ENCODE assay signal across 8 cellular contexts in genomic region chr12:51238510-51239334, GRCh38. TPM values are rescaled to one million over a fixed set of nuclear protein-coding genes. Genes with fewer than 3 reads are reported as not detected.
DNase-seq lines count a peak whose midpoint lies in the region; TF ChIP-seq lines count a peak whose summit lies in the region.

Gene DAZAP2 (plus strand): TSS chr12:51238826. CDS start chr12:51238908, 82 bp downstream.

- peak within 1 kb of the TSS; percentile 99 for H3K4me3 ChIP-seq in LNCaP clone FGC (ENCODE audit: low read depth, low read length)

- POLR2A ChIA-PET in RWPE1 (lab: Yijun Ruan, JAX; ENCODE audit: low non-redundant PET), result interaction anchor here (0.5 to 1.7 kb wide), 6 partner anchors 20 to 646 kb away, joined by 3 to 8 read pairs (median 3); no protein-coding TSS in a partner anchor

- H3K27me3 Mint-ChIP-seq in activated T-helper 2 cell treated with anti-CD3 and anti-CD28 coated beads, Interferon-gamma antibody, Interleukin-2, Interleukin-4, amounts not matched to agents 10 μg/mL and 5 μg/mL and 100 μg/mL, durations not matched to agents 14 hours and 24 hours and 36 hours (ENCODE audit: low read depth), result peaks cover 5% of the 10 kb centered on the region
- no peaks in the 10 kb centered on the region for H3K27me3 Mint-ChIP-seq in nephron (ENCODE audit: low read depth)
- no peaks in the 10 kb centered on the region for H3K27me3 Mint-ChIP-seq in stimulated activated naive CD8-positive, alpha-beta T cell treated with anti-CD3 and anti-CD28 coated beads, Interleukin-15, Interleukin-2, amounts not matched to agents 100 ng/mL and 50 ng/mL, for 24 hours

- intact Hi-C loops in activated T-helper 2 cell treated with anti-CD3 and anti-CD28 coated beads, Interferon-gamma antibody, Interleukin-2, Interleukin-4, amounts not matched to agents 10 μg/mL and 5 μg/mL and 100 μg/mL, durations not matched to agents 14 hours and 24 hours and 36 hours (cut with micrococcal nuclease), result loop anchor here (1.0 to 5.0 kb wide), 3 partner anchors 20 to 190 kb away; partner anchors contain the start of genes LETMD1, POU6F1 and TFCP2

- peak within 1 kb of the TSS; percentile 100 for H3K27ac Mint-ChIP-seq in activated T-helper 2 cell treated with anti-CD3 and anti-CD28 coated beads, Interferon-gamma antibody, Interleukin-2, Interleukin-4, amounts not matched to agents 10 μg/mL and 5 μg/mL and 100 μg/mL, durations not matched to agents 14 hours and 24 hours and 36 hours
- peak within 1 kb of the TSS; percentile 95 to 99 (median 99) for H3K27ac Mint-ChIP-seq in nephron
- H3K27ac Mint-ChIP-seq in stimulated activated naive CD8-positive, alpha-beta T cell treated with anti-CD3 and anti-CD28 coated beads, Interleukin-15, Interleukin-2, amounts not matched to agents 100 ng/mL and 50 ng/mL, for 24 hours, result peak within 1 kb of the TSS; percentile 96

- peak; percentile 97 for DNase-seq in ELR (ENCODE audit: low read depth)
- DNase-seq in H4 (ENCODE audit: low spot score), result peak; percentile 94
- DNase-seq in LNCaP clone FGC (ENCODE audit: low read depth), result peak; percentile 93
- DNase-seq in RWPE1 (ENCODE audit: low spot score), result peak; percentile 98
- peak; percentile 92 for DNase-seq in activated T-helper 2 cell treated with anti-CD3 and anti-CD28 coated beads, Interferon-gamma antibody, Interleukin-2, Interleukin-4, amounts not matched to agents 10 μg/mL and 5 μg/mL and 100 μg/mL, durations not matched to agents 14 hours and 24 hours and 36 hours (ENCODE audit: low spot score)
- peak; percentile 93 for DNase-seq in fibroblast of peridontal ligament (ENCODE audit: extremely low read depth)

- H3K4me1 Mint-ChIP-seq in activated T-helper 2 cell treated with anti-CD3 and anti-CD28 coated beads, Interferon-gamma antibody, Interleukin-2, Interleukin-4, amounts not matched to agents 10 μg/mL and 5 μg/mL and 100 μg/mL, durations not matched to agents 14 hours and 24 hours and 36 hours (ENCODE audit: low read depth), result peaks cover 31% of the 10 kb centered on the region
- peaks cover 12% of the 10 kb centered on the region for H3K4me1 Mint-ChIP-seq in nephron
- H3K4me1 Mint-ChIP-seq in stimulated activated naive CD8-positive, alpha-beta T cell treated with anti-CD3 and anti-CD28 coated beads, Interleukin-15, Interleukin-2, amounts not matched to agents 100 ng/mL and 50 ng/mL, for 24 hours (ENCODE audit: low read depth), result peaks cover 43% of the 10 kb centered on the region

- peaks cover 39% of the 10 kb centered on the region for H3K36me3 Mint-ChIP-seq in activated T-helper 2 cell treated with anti-CD3 and anti-CD28 coated beads, Interferon-gamma antibody, Interleukin-2, Interleukin-4, amounts not matched to agents 10 μg/mL and 5 μg/mL and 100 μg/mL, durations not matched to agents 14 hours and 24 hours and 36 hours (ENCODE audit: low read depth)
- H3K36me3 Mint-ChIP-seq in nephron (ENCODE audit: low read depth), result peaks cover 23% of the 10 kb centered on the region
- peaks cover 29% of the 10 kb centered on the region for H3K36me3 Mint-ChIP-seq in stimulated activated naive CD8-positive, alpha-beta T cell treated with anti-CD3 and anti-CD28 coated beads, Interleukin-15, Interleukin-2, amounts not matched to agents 100 ng/mL and 50 ng/mL, for 24 hours (ENCODE audit: low read depth)

- H3K9me3 Mint-ChIP-seq in activated T-helper 2 cell treated with anti-CD3 and anti-CD28 coated beads, Interferon-gamma antibody, Interleukin-2, Interleukin-4, amounts not matched to agents 10 μg/mL and 5 μg/mL and 100 μg/mL, durations not matched to agents 14 hours and 24 hours and 36 hours, result no peaks in the 10 kb centered on the region
- H3K9me3 Mint-ChIP-seq in nephron, result no peaks in the 10 kb centered on the region
- H3K9me3 Mint-ChIP-seq in stimulated activated naive CD8-positive, alpha-beta T cell treated with anti-CD3 and anti-CD28 coated beads, Interleukin-15, Interleukin-2, amounts not matched to agents 100 ng/mL and 50 ng/mL, for 24 hours, result no peaks in the 10 kb centered on the region

- CTCF ChIA-PET in RWPE1 (lab: Yijun Ruan, JAX), result interaction anchor here (0.6 to 1.3 kb wide), 6 partner anchors 20 to 166 kb away, joined by 3 to 5 read pairs (median 3); partner anchors contain the start of gene CSRNP2

- 0 out of 2 replicates have a peak, but pooled peaks have one; percentile 0 for TF ChIP-seq CTCF in LNCaP clone FGC (IDR thresholded peaks at IDR 0.05; ENCODE audit: control insufficient read depth, extremely low read depth, insufficient read depth)
- TF ChIP-seq CTCF in RWPE1 (conservative IDR thresholded peaks at IDR 0.05; ENCODE audit: low read depth), result peak; percentile 24; the same call in 1 of the 2 replicates
- TF ChIP-seq CTCF in nephron (IDR thresholded peaks at IDR 0.05; ENCODE audit: unreplicated experiment in 3 of 3), result peak in 1 of 3 experiments; percentile 16

- H3K4me3 Mint-ChIP-seq in activated T-helper 2 cell treated with anti-CD3 and anti-CD28 coated beads, Interferon-gamma antibody, Interleukin-2, Interleukin-4, amounts not matched to agents 10 μg/mL and 5 μg/mL and 100 μg/mL, durations not matched to agents 14 hours and 24 hours and 36 hours (ENCODE audit: low read depth), result peak within 1 kb of the TSS; percentile 93
- H3K4me3 Mint-ChIP-seq in nephron, result peak within 1 kb of the TSS; percentile 93 to 99 (median 94)
- H3K4me3 Mint-ChIP-seq in stimulated activated naive CD8-positive, alpha-beta T cell treated with anti-CD3 and anti-CD28 coated beads, Interleukin-15, Interleukin-2, amounts not matched to agents 100 ng/mL and 50 ng/mL, for 24 hours, result peak within 1 kb of the TSS; percentile 94

- H3K27ac ChIP-seq in RWPE1, result peak within 1 kb of the TSS; percentile 97

RNA-seq across cellular contexts. Expression of gene DAZAP2, which starts in this region (rescaled TPM):
- 270 and 319 TPM in 2 replicates for total RNA-seq in H4 (2014; rRNA removed; shearing (Covaris generic))
- total RNA-seq in activated T-helper 2 cell treated with anti-CD3 and anti-CD28 coated beads, Interferon-gamma antibody, Interleukin-2, Interleukin-4, amounts not matched to agents 10 μg/mL and 5 μg/mL and 100 μg/mL, durations not matched to agents 14 hours and 24 hours and 36 hours, result 151 and 152 TPM in 2 replicates

Comparison
In these comparisons a context has a peak if more than half of its experiments do, and no peak if none do; other contexts are left out.
1. Peak in every context shown above with its lines: DNase-seq, H3K4me3 ChIP-seq and H3K27ac ChIP-seq.